In the genomic region with DNA sequence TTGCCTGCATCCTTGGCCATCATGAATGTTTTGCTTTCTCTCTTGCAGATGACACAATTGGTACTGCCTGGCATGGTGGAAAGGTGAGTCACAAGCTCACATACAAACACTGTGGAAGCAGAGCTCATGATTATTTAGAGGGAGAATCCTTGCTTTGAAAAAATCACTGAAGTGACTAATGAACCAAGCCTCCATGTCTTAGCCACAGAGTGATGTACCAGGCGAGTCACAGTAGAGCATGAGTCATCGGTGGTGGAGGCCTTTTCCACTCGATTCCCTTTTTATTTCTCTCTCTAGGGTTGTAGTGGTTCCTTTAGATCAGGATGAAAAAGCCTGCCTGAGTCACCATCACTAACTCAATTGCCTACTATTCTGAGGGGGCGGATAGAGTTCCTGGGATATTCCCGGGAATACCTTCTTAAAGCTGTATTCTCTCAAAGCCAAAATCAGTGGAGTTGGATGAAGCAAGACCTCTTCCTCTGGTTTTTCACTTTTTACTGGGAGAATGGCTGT, we compare ENCODE assay signal across 8 cellular contexts. TPM values are rescaled to one million over a fixed set of nuclear protein-coding genes. Genes with fewer than 3 reads are reported as not detected.
A peak's percentile ranks its signal among the peaks of the same experiment; 100 is the strongest.
DNase-seq lines count a peak whose midpoint lies in the region; ATAC-seq and TF ChIP-seq lines count a peak whose summit lies in the region.

No MANE protein-coding gene starts in this region.

- peaks cover 2% of the 10 kb centered on the region for H3K36me3 Mint-ChIP-seq in progenitor cell of endocrine pancreas (ENCODE audit: insufficient read depth)

- H3K27me3 ChIP-seq in heart left ventricle (no peaks in the 10 kb centered on the region), left ventricle myocardium inferior (ENCODE audit: low read depth) (no peaks in the 10 kb centered on the region)

- H3K27ac ChIP-seq in heart left ventricle (peak overlapping the region in 2 of 12 donors; percentile 24), left ventricle myocardium inferior (replicated peaks) (no peak overlapping the region), coronary artery (peak overlapping the region; percentile 33 to 76)

- peaks cover 8% of the 10 kb centered on the region for H3K4me1 Mint-ChIP-seq in progenitor cell of endocrine pancreas (ENCODE audit: low read depth)

- no peak overlapping the region for H3K27ac Mint-ChIP-seq in progenitor cell of endocrine pancreas

- no peak for TF ChIP-seq POLR2A in heart left ventricle (IDR thresholded peaks at IDR 0.05)

- intact Hi-C loops in heart left ventricle (cut with DNase I): loop anchor here in 1 of 10 donors (10.0 kb wide), 2 partner anchors 64 to 256 kb away; no protein-coding TSS in a partner anchor
- intact Hi-C loops in left ventricle myocardium inferior (cut with micrococcal nuclease): no loop called here

- 69 to 77% (median 73%) methylated on average over 5 of the region's 5 CpGs for WGBS in heart left ventricle, 4 donors

- no peak for TF ChIP-seq CTCF in heart left ventricle (IDR thresholded peaks at IDR 0.05)
- no peak for TF ChIP-seq CTCF in left ventricle myocardium inferior (IDR thresholded peaks at IDR 0.05; ENCODE audit: borderline replicate concordance)
- no peak for TF ChIP-seq CTCF in coronary artery (IDR thresholded peaks at IDR 0.05)
- TF ChIP-seq CTCF in progenitor cell of endocrine pancreas (IDR thresholded peaks at IDR 0.05; ENCODE audit: unreplicated experiment): no peak

- H3K9me3 Mint-ChIP-seq in progenitor cell of endocrine pancreas (ENCODE audit: low read depth): no peaks in the 10 kb centered on the region

- H3K4me1 ChIP-seq in heart left ventricle: peaks cover 0 to 20% (median 3%) of the 10 kb centered on the region in 12 donors
- H3K4me1 ChIP-seq in left ventricle myocardium inferior: peaks cover 17% of the 10 kb centered on the region

- ATAC-seq in heart left ventricle (peak in 3 of 4 donors; percentile 24 to 89 (median 85)), GM21526 (IDR thresholded peaks at IDR 0.05; ENCODE audit: low FRiP score, unreplicated experiment) (no peak)

- H3K27me3 Mint-ChIP-seq in progenitor cell of endocrine pancreas: no peaks in the 10 kb centered on the region

- no peak overlapping the region for H3K4me3 Mint-ChIP-seq in progenitor cell of endocrine pancreas (ENCODE audit: low read depth)

- DNase-seq in heart left ventricle (peak in 1 of 5 donors; percentile 46), left ventricle myocardium inferior (no peak), T1000 (lab: John Stamatoyannopoulos, UW) (peak; percentile 85), coronary artery (ENCODE audit: low spot score) (peak; percentile 76), occipital lobe (lab: John Stamatoyannopoulos, UW) (peak; percentile 65), progenitor cell of endocrine pancreas (ENCODE audit: low spot score, unreplicated experiment) (no peak), GM19238 (ENCODE audit: insufficient read length, low spot score) (no peak)

- H3K4me3 ChIP-seq in heart left ventricle: no peak overlapping the region
- no peak overlapping the region for H3K4me3 ChIP-seq in left ventricle myocardium inferior
- H3K4me3 ChIP-seq in coronary artery: no peak overlapping the region

- H3K9me3 ChIP-seq in heart left ventricle: no peaks in the 10 kb centered on the region
- no peaks in the 10 kb centered on the region for H3K9me3 ChIP-seq in left ventricle myocardium inferior (replicated peaks)

- H3K36me3 ChIP-seq in heart left ventricle: peaks cover 0 to 16% (median 4%) of the 10 kb centered on the region in 9 donors
- H3K36me3 ChIP-seq in left ventricle myocardium inferior: peaks cover 5% of the 10 kb centered on the region

RNA-seq across cellular contexts. Expression of gene ALKBH3, which starts 49.6 kb away (rescaled TPM):
- total RNA-seq in heart left ventricle (10 to 100 TPM; 13.1 to 24.7 (median 19.5) TPM), left ventricle myocardium inferior (18.1 TPM), occipital lobe (33.5 TPM), progenitor cell of endocrine pancreas (19.8 and 22.0 TPM in 2 replicates)
- polyA plus RNA-seq in heart left ventricle: 10 to 100 TPM; 20.5 to 22.4 TPM

Comparison
In these comparisons a context has a peak if more than half of its experiments do, and no peak if none do; other contexts are left out.
1. DNase-seq: peak in T1000 (single experiment), coronary artery (single experiment) and occipital lobe (single experiment); none in left ventricle myocardium inferior (single experiment), progenitor cell of endocrine pancreas (single experiment) and GM19238 (single experiment).